In genomic region chr3:57007513-57008415, GRCh38 we compare ENCODE assay signal across 8 cellular contexts. TPM values are rescaled to one million over a fixed set of nuclear protein-coding genes. Genes with fewer than 3 reads are reported as not detected.
DNase-seq lines count a peak whose midpoint lies in the region; ATAC-seq and TF ChIP-seq lines count a peak whose summit lies in the region.

No MANE protein-coding gene starts in this region.

- H3K27me3 ChIP-seq in ascending aorta (no peaks in the 10 kb centered on the region), layer of hippocampus (ENCODE audit: control insufficient read depth, insufficient read depth, low read length) (no peaks in the 10 kb centered on the region), stomach smooth muscle (ENCODE audit: control insufficient read depth in 1 of 2, insufficient read depth in 2 of 2, low read length in 2 of 2) (no peaks in the 10 kb centered on the region)

- ATAC-seq in GM21737 (IDR thresholded peaks at IDR 0.05; ENCODE audit: unreplicated experiment) (no peak), HG03571 (IDR thresholded peaks at IDR 0.05; ENCODE audit: unreplicated experiment) (no peak)

- H3K9me3 ChIP-seq in ascending aorta (no peaks in the 10 kb centered on the region), stomach smooth muscle (ENCODE audit: control insufficient read depth in 2 of 2, low read length in 2 of 2) (no peaks in the 10 kb centered on the region)

- H3K27ac ChIP-seq in ascending aorta: peak overlapping the region; percentile 87
- H3K27ac ChIP-seq in layer of hippocampus (ENCODE audit: low read depth, low read length): peak overlapping the region; percentile 62
- peak overlapping the region; percentile 84 for H3K27ac ChIP-seq in stomach smooth muscle (ENCODE audit: low read length)

- no peaks in the 10 kb centered on the region for H3K9me3 Mint-ChIP-seq in activated T-cell treated with anti-CD3 and anti-CD28 coated beads, Interleukin-2, amount 50 U/mL, for 24 hours

- DNase-seq in activated T-cell treated with anti-CD3 and anti-CD28 coated beads, Interleukin-2, amount 50 U/mL, for 24 hours: peak; percentile 37
- DNase-seq in activated T-cell treated with anti-CD3 and anti-CD28 coated beads for 4 hours (no peak), ascending aorta (ENCODE audit: low spot score in 2 of 2) (peak; percentile 55 to 90), GDM1 (lab: John Stamatoyannopoulos, UW) (no peak)

- peaks cover 3% of the 10 kb centered on the region for H3K27me3 Mint-ChIP-seq in activated T-cell treated with anti-CD3 and anti-CD28 coated beads, Interleukin-2, amount 50 U/mL, for 24 hours

- H3K4me1 ChIP-seq in ascending aorta (peaks cover 12 to 24% of the 10 kb centered on the region in 2 donors), stomach smooth muscle (ENCODE audit: control insufficient read depth, insufficient read depth, low read length) (peaks cover 63% of the 10 kb centered on the region)

- intact Hi-C loops in ascending aorta (cut with DNase I): loop anchor here (1.0 to 10.0 kb wide), 3 partner anchors 12 to 453 kb away; partner anchors contain the start of genes APPL1 and CCDC66

- H3K4me3 ChIP-seq in ascending aorta (peak overlapping the region; percentile 33 to 36), stomach smooth muscle (ENCODE audit: low read length in 2 of 2) (peak overlapping the region; percentile 5 to 62)

- TF ChIP-seq CTCF in ascending aorta (IDR thresholded peaks at IDR 0.05): no peak

- peaks cover 10% of the 10 kb centered on the region for H3K4me1 Mint-ChIP-seq in activated T-cell treated with anti-CD3 and anti-CD28 coated beads, Interleukin-2, amount 50 U/mL, for 24 hours (ENCODE audit: low read depth)

- H3K27ac Mint-ChIP-seq in activated T-cell treated with anti-CD3 and anti-CD28 coated beads, Interleukin-2, amount 50 U/mL, for 24 hours: peak overlapping the region; percentile 79

- H3K4me3 Mint-ChIP-seq in activated T-cell treated with anti-CD3 and anti-CD28 coated beads, Interleukin-2, amount 50 U/mL, for 24 hours: no peak overlapping the region

- peak overlapping the region; percentile 58 to 63 for H3K9ac ChIP-seq in stomach smooth muscle (ENCODE audit: low read length in 2 of 2)

- no peaks in the 10 kb centered on the region for H3K36me3 Mint-ChIP-seq in activated T-cell treated with anti-CD3 and anti-CD28 coated beads, Interleukin-2, amount 50 U/mL, for 24 hours (ENCODE audit: low read depth)

- H3K36me3 ChIP-seq in ascending aorta (no peaks in the 10 kb centered on the region), stomach smooth muscle (ENCODE audit: control insufficient read depth in 2 of 2, insufficient read depth in 2 of 2, low read length in 2 of 2) (no peaks in the 10 kb centered on the region)

RNA-seq across cellular contexts. Expression of gene SPATA12, which starts 52.7 kb away (rescaled TPM):
- not detected for total RNA-seq in ascending aorta

Comparison
In these comparisons a context has a peak if more than half of its experiments do, and no peak if none do; other contexts are left out.
1. DNase-seq: peak in activated T-cell treated with anti-CD3 and anti-CD28 coated beads, Interleukin-2, amount 50 U/mL, for 24 hours (single experiment) and ascending aorta (2 of 2); none in activated T-cell treated with anti-CD3 and anti-CD28 coated beads for 4 hours (single experiment) and GDM1 (single experiment).
2. Peak in every context shown above with its lines, with median percentiles within 50 percentile points of each other: H3K27ac ChIP-seq.